Comparison of ENCODE assay signal across 1 cellular context in the genomic region with DNA sequence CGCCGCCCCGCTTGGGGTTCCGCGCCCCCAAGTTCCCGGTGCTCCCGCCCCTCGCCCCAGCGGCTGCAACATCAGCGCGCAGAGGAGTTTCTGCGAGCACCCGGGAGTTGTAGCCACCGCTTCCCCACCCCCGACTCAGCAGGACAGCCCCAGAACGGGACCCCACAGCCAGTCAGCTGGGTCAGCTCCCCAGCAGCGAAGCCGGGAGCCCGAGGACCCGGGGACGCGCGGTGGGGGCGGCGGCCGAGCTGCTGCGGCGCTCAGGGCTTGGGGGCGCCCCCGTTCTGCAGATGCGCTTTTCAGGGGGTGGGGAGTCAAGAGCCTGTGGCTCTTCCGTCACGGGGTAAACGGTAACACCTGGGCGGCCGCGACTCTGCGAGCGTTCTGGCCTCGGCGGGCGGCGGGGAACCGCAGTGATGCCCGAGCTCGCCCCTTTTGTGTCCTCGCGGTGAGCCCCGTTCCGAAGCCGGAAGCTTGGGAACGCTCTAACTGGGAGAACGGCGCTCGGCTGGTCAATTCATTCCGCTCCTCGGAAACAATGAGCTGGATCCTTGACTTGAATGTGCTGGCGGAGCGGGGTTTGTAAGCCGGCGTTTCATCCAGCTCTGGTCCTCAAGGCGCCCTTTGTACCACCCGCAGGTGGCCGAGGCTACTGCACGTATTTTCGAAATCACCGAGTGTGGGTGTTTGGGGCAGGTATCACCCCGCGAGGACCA.
TF ChIP-seq lines count a peak whose summit lies in the region.

No MANE protein-coding gene starts in this region.

TF ChIP-seq in HepG2, 621 proteins besides CTCF, POLR2A, EP300 and RAD21 (continued from another document and continues in another):
- TF ChIP-seq, protein P1, sequence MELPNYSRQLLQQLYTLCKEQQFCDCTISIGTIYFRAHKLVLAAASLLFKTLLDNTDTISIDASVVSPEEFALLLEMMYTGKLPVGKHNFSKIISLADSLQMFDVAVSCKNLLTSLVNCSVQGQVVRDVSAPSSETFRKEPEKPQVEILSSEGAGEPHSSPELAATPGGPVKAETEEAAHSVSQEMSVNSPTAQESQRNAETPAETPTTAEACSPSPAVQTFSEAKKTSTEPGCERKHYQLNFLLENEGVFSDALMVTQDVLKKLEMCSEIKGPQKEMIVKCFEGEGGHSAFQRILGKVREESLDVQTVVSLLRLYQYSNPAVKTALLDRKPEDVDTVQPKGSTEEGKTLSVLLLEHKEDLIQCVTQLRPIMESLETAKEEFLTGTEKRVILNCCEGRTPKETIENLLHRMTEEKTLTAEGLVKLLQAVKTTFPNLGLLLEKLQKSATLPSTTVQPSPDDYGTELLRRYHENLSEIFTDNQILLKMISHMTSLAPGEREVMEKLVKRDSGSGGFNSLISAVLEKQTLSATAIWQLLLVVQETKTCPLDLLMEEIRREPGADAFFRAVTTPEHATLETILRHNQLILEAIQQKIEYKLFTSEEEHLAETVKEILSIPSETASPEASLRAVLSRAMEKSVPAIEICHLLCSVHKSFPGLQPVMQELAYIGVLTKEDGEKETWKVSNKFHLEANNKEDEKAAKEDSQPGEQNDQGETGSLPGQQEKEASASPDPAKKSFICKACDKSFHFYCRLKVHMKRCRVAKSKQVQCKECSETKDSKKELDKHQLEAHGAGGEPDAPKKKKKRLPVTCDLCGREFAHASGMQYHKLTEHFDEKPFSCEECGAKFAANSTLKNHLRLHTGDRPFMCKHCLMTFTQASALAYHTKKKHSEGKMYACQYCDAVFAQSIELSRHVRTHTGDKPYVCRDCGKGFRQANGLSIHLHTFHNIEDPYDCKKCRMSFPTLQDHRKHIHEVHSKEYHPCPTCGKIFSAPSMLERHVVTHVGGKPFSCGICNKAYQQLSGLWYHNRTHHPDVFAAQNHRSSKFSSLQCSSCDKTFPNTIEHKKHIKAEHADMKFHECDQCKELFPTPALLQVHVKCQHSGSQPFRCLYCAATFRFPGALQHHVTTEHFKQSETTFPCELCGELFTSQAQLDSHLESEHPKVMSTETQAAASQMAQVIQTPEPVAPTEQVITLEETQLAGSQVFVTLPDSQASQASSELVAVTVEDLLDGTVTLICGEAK (IDR thresholded peaks at IDR 0.05), result no peak
- TF ChIP-seq, protein P1 (CRISPR knock-in tag; IDR thresholded peaks at IDR 0.05), result 0 out of 2 replicates have a peak, but pooled peaks have one; percentile 40
- TF ChIP-seq, protein P2, sequence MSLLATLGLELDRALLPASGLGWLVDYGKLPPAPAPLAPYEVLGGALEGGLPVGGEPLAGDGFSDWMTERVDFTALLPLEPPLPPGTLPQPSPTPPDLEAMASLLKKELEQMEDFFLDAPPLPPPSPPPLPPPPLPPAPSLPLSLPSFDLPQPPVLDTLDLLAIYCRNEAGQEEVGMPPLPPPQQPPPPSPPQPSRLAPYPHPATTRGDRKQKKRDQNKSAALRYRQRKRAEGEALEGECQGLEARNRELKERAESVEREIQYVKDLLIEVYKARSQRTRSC (CRISPR knock-in tag; IDR thresholded peaks at IDR 0.05; ENCODE audit: low read depth), result no peak
- TF ChIP-seq ZNF737 (CRISPR knock-in tag; IDR thresholded peaks at IDR 0.05; ENCODE audit: borderline replicate concordance) (peak; percentile 73; the same call in 1 of the 2 replicates), TAF15 (IDR thresholded peaks at IDR 0.05; ENCODE audit: low read depth, low read length, poor library complexity, severe bottlenecking) (no peak), SMC3 (IDR thresholded peaks at IDR 0.05; ENCODE audit: low read length) (peak; percentile 48), MTF1 (CRISPR knock-in tag; IDR thresholded peaks at IDR 0.05) (no peak), ZNF879 (CRISPR knock-in tag; IDR thresholded peaks at IDR 0.05) (no peak), ZEB1 (IDR thresholded peaks at IDR 0.05; ENCODE audit: insufficient replicate concordance, low read depth) (peak; percentile 47), ZNF674 (CRISPR knock-in tag; IDR thresholded peaks at IDR 0.05; ENCODE audit: low read depth) (no peak), ZNF138 (CRISPR knock-in tag; IDR thresholded peaks at IDR 0.05; ENCODE audit: low read depth) (no peak), U2AF1 (optimal IDR thresholded peaks at IDR 0.05; ENCODE audit: low read depth, low read length) (no peak), MAZ (IDR thresholded peaks at IDR 0.05; ENCODE audit: borderline replicate concordance, low read depth, low read length) (no peak), MAZ (CRISPR knock-in tag; IDR thresholded peaks at IDR 0.05; ENCODE audit: low read depth) (peak; percentile 9; the same call in 1 of the 2 replicates), ISX (CRISPR knock-in tag; conservative IDR thresholded peaks at IDR 0.05) (no peak), EED (CRISPR knock-in tag; IDR thresholded peaks at IDR 0.05) (peak; percentile 55; the same call in 1 of the 2 replicates), TBX2 (CRISPR knock-in tag; IDR thresholded peaks at IDR 0.05; ENCODE audit: borderline replicate concordance) (0 out of 2 replicates have a peak, but pooled peaks have one; percentile 19), ZNF10 (CRISPR knock-in tag; IDR thresholded peaks at IDR 0.05; ENCODE audit: borderline replicate concordance, low read depth) (no peak), ZNF614 (CRISPR knock-in tag; IDR thresholded peaks at IDR 0.05; ENCODE audit: borderline replicate concordance) (no peak), ZNF326 (CRISPR knock-in tag; IDR thresholded peaks at IDR 0.05; ENCODE audit: borderline replicate concordance) (no peak), CHCHD3 (CRISPR knock-in tag; IDR thresholded peaks at IDR 0.05) (no peak), ZNF772 (CRISPR knock-in tag; IDR thresholded peaks at IDR 0.05) (no peak; the same call in 1 of the 2 replicates), ZNF749 (CRISPR knock-in tag; IDR thresholded peaks at IDR 0.05; ENCODE audit: borderline replicate concordance) (no peak), STAG1 (CRISPR knock-in tag; IDR thresholded peaks at IDR 0.05) (peak; percentile 51), ZBTB38 (CRISPR knock-in tag; IDR thresholded peaks at IDR 0.05) (no peak), KLF15 (CRISPR knock-in tag; IDR thresholded peaks at IDR 0.05; ENCODE audit: borderline replicate concordance) (no peak), ZNF264 (CRISPR knock-in tag; IDR thresholded peaks at IDR 0.05) (no peak)
- TF ChIP-seq, protein P3, sequence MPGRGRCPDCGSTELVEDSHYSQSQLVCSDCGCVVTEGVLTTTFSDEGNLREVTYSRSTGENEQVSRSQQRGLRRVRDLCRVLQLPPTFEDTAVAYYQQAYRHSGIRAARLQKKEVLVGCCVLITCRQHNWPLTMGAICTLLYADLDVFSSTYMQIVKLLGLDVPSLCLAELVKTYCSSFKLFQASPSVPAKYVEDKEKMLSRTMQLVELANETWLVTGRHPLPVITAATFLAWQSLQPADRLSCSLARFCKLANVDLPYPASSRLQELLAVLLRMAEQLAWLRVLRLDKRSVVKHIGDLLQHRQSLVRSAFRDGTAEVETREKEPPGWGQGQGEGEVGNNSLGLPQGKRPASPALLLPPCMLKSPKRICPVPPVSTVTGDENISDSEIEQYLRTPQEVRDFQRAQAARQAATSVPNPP (CRISPR knock-in tag; IDR thresholded peaks at IDR 0.05), result 0 out of 2 replicates have a peak, but pooled peaks have one; percentile 37
- TF ChIP-seq, protein P4, sequence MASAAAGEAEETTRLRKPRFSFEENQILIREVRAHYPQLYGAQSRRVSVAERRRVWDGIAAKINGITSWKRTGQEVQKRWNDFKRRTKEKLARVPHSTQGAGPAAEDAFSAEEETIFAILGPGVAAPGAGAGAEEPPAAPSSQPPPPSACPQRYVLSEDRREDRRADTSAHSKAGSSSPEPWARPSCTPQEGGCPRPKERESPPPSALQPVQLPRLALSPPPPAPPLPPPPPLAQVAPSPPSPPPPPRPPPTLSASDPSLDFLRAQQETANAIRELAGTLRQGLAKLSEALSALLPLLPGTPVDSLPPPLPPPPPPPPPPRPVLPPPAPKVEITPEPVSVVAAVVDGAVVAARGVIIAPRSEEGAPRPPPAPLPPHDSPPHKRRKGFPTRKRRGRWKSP (CRISPR knock-in tag; IDR thresholded peaks at IDR 0.05), result peak; percentile 55; the same call in 1 of the 2 replicates
- TF ChIP-seq, protein P5, sequence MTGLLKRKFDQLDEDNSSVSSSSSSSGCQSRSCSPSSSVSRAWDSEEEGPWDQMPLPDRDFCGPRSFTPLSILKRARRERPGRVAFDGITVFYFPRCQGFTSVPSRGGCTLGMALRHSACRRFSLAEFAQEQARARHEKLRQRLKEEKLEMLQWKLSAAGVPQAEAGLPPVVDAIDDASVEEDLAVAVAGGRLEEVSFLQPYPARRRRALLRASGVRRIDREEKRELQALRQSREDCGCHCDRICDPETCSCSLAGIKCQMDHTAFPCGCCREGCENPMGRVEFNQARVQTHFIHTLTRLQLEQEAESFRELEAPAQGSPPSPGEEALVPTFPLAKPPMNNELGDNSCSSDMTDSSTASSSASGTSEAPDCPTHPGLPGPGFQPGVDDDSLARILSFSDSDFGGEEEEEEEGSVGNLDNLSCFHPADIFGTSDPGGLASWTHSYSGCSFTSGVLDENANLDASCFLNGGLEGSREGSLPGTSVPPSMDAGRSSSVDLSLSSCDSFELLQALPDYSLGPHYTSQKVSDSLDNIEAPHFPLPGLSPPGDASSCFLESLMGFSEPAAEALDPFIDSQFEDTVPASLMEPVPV (CRISPR knock-in tag; IDR thresholded peaks at IDR 0.05), result peak; percentile 83; the same call in 1 of the 2 replicates
- TF ChIP-seq, protein P6, sequence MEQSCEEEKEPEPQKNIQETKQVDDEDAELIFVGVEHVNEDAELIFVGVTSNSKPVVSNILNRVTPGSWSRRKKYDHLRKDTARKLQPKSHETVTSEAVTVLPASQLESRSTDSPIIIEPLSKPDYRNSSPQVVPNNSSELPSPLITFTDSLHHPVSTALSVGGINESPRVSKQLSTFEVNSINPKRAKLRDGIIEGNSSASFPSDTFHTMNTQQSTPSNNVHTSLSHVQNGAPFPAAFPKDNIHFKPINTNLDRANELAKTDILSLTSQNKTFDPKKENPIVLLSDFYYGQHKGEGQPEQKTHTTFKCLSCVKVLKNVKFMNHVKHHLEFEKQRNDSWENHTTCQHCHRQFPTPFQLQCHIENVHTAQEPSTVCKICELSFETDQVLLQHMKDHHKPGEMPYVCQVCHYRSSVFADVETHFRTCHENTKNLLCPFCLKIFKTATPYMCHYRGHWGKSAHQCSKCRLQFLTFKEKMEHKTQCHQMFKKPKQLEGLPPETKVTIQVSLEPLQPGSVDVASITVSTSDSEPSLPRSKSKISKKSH (CRISPR knock-in tag; IDR thresholded peaks at IDR 0.05; ENCODE audit: borderline replicate concordance), result 0 out of 2 replicates have a peak, but pooled peaks have one; percentile 65
- TF ChIP-seq, protein P7, sequence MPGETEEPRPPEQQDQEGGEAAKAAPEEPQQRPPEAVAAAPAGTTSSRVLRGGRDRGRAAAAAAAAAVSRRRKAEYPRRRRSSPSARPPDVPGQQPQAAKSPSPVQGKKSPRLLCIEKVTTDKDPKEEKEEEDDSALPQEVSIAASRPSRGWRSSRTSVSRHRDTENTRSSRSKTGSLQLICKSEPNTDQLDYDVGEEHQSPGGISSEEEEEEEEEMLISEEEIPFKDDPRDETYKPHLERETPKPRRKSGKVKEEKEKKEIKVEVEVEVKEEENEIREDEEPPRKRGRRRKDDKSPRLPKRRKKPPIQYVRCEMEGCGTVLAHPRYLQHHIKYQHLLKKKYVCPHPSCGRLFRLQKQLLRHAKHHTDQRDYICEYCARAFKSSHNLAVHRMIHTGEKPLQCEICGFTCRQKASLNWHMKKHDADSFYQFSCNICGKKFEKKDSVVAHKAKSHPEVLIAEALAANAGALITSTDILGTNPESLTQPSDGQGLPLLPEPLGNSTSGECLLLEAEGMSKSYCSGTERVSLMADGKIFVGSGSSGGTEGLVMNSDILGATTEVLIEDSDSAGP (CRISPR knock-in tag; IDR thresholded peaks at IDR 0.05; ENCODE audit: borderline replicate concordance), result peak; percentile 60; the same call in 1 of the 2 replicates
- TF ChIP-seq, protein P8, sequence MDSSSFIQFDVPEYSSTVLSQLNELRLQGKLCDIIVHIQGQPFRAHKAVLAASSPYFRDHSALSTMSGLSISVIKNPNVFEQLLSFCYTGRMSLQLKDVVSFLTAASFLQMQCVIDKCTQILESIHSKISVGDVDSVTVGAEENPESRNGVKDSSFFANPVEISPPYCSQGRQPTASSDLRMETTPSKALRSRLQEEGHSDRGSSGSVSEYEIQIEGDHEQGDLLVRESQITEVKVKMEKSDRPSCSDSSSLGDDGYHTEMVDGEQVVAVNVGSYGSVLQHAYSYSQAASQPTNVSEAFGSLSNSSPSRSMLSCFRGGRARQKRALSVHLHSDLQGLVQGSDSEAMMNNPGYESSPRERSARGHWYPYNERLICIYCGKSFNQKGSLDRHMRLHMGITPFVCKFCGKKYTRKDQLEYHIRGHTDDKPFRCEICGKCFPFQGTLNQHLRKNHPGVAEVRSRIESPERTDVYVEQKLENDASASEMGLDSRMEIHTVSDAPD (CRISPR knock-in tag; IDR thresholded peaks at IDR 0.05), result 0 out of 2 replicates have a peak, but pooled peaks have one; percentile 51
